ENCODE assay signal across 10 cellular contexts in genomic region chr2:237864940-237865622, GRCh38. TPM values are rescaled to one million over a fixed set of nuclear protein-coding genes. Genes with fewer than 3 reads are reported as not detected.
DNase-seq lines count a peak whose midpoint lies in the region; ATAC-seq and TF ChIP-seq lines count a peak whose summit lies in the region.
"Had no signal": no experiment of that assay in that cellular context is flagged by ENCODE, and none has a peak within 500 bp of the region (broad histone marks: within the 10 kb centered on the region; RNA-seq: fewer than 3 reads in every experiment).

No MANE protein-coding gene starts in this region.

- no peak overlapping the region for H3K4me3 Mint-ChIP-seq in activated T-helper 2 cell treated with anti-CD3 and anti-CD28 coated beads, Interferon-gamma antibody, Interleukin-2, Interleukin-4, amounts not matched to agents 10 μg/mL and 5 μg/mL and 100 μg/mL, durations not matched to agents 14 hours and 24 hours and 36 hours (ENCODE audit: low read depth)

- peak overlapping the region; percentile 84 for H2AK5ac ChIP-seq in trophoblast cell (ENCODE audit: low read length)

- H3K27me3 ChIP-seq in RWPE2 (ENCODE audit: insufficient read depth, poor library complexity, severe bottlenecking) (no peaks in the 10 kb centered on the region), trophoblast cell (ENCODE audit: insufficient read depth, low read length) (no peaks in the 10 kb centered on the region)

- H2BK120ac ChIP-seq in trophoblast cell (ENCODE audit: insufficient read depth, low read length, poor library complexity) = peak overlapping the region; percentile 95

- H2BK12ac ChIP-seq in trophoblast cell (ENCODE audit: low read length) = peak overlapping the region; percentile 98

- H3K79me2 ChIP-seq in trophoblast cell (ENCODE audit: control insufficient read depth, insufficient read depth, low read length, poor library complexity) = peaks cover 4% of the 10 kb centered on the region

- no peaks in the 10 kb centered on the region for H3K36me3 ChIP-seq in RWPE2 (ENCODE audit: low read depth)
- H3K36me3 ChIP-seq in trophoblast cell (ENCODE audit: control insufficient read depth in 1 of 2, insufficient read depth in 2 of 2, low read length in 2 of 2) = no peaks in the 10 kb centered on the region
- H3K36me3 ChIP-seq: cardiac muscle cell had no signal

- ATAC-seq in RWPE2 (ENCODE audit: low read depth) = peak; percentile 94
- ATAC-seq in HG03175 (IDR thresholded peaks at IDR 0.05; ENCODE audit: unreplicated experiment) = no peak
- ATAC-seq in GM21717 (IDR thresholded peaks at IDR 0.05; ENCODE audit: unreplicated experiment) = no peak

- H3K4me3 ChIP-seq in RWPE2 (ENCODE audit: severe bottlenecking) (no peak overlapping the region), fibroblast of villous mesenchyme (ENCODE audit: low read depth, low read length) (no peak overlapping the region), trophoblast cell (ENCODE audit: low read depth, low read length) (no peak overlapping the region)
- H3K4me3 ChIP-seq: cardiac muscle cell had no signal

- H3K18ac ChIP-seq in trophoblast cell (ENCODE audit: low read length) = peak overlapping the region; percentile 95

- no CpG with 5 or more reads among the region's 9 CpGs for WGBS in trophoblast cell (ENCODE audit: extremely low coverage, insufficient coverage, insufficient read length)

- H3K79me1 ChIP-seq in trophoblast cell (ENCODE audit: low read length) = peaks cover 40% of the 10 kb centered on the region

- H3K27me3 Mint-ChIP-seq in activated T-helper 2 cell treated with anti-CD3 and anti-CD28 coated beads, Interferon-gamma antibody, Interleukin-2, Interleukin-4, amounts not matched to agents 10 μg/mL and 5 μg/mL and 100 μg/mL, durations not matched to agents 14 hours and 24 hours and 36 hours (ENCODE audit: low read depth) = peaks cover 26% of the 10 kb centered on the region

- H3K14ac ChIP-seq in trophoblast cell (ENCODE audit: low read length) = peak overlapping the region; percentile 93

- H3K9me3 ChIP-seq in RWPE2 (ENCODE audit: severe bottlenecking) (no peaks in the 10 kb centered on the region), trophoblast cell (ENCODE audit: insufficient read depth, low read depth, low read length) (no peaks in the 10 kb centered on the region)

- intact Hi-C loops in activated T-helper 2 cell treated with anti-CD3 and anti-CD28 coated beads, Interferon-gamma antibody, Interleukin-2, Interleukin-4, amounts not matched to agents 10 μg/mL and 5 μg/mL and 100 μg/mL, durations not matched to agents 14 hours and 24 hours and 36 hours (cut with micrococcal nuclease) = no loop called here

- H3K4me1 ChIP-seq in RWPE2 (ENCODE audit: insufficient read depth, poor library complexity, severe bottlenecking) (peaks cover 24% of the 10 kb centered on the region), trophoblast cell (ENCODE audit: control insufficient read depth in 1 of 2, insufficient read depth in 2 of 2, low read length in 2 of 2) (peaks cover 34 to 50% of the 10 kb centered on the region in 2 experiments)

- DNase-seq in EH (ENCODE audit: low read depth) = peak; percentile 65
- no peak for DNase-seq in RWPE2 (ENCODE audit: low spot score)
- peak; percentile 67 for DNase-seq in fibroblast of villous mesenchyme (ENCODE audit: low read depth)
- DNase-seq in trophoblast cell = peak in 1 of 2 donors; percentile 21
- DNase-seq in activated T-helper 2 cell treated with anti-CD3 and anti-CD28 coated beads, Interferon-gamma antibody, Interleukin-2, Interleukin-4, amounts not matched to agents 10 μg/mL and 5 μg/mL and 100 μg/mL, durations not matched to agents 14 hours and 24 hours and 36 hours (ENCODE audit: low spot score) = no peak
- DNase-seq in NOMO-1 (lab: John Stamatoyannopoulos, UW; ENCODE audit: unreplicated experiment in 2 of 2) = no peak
- DNase-seq: DMS 273 treated with DMSO at 0.1 percent for 48 hours had no signal

- H3K23ac ChIP-seq in trophoblast cell (ENCODE audit: low read length) = no peak overlapping the region

- peak overlapping the region; percentile 98 for H4K91ac ChIP-seq in trophoblast cell (ENCODE audit: low read depth, low read length)

- H3K9me3 Mint-ChIP-seq in activated T-helper 2 cell treated with anti-CD3 and anti-CD28 coated beads, Interferon-gamma antibody, Interleukin-2, Interleukin-4, amounts not matched to agents 10 μg/mL and 5 μg/mL and 100 μg/mL, durations not matched to agents 14 hours and 24 hours and 36 hours = no peaks in the 10 kb centered on the region

- no peaks in the 10 kb centered on the region for H3K36me3 Mint-ChIP-seq in activated T-helper 2 cell treated with anti-CD3 and anti-CD28 coated beads, Interferon-gamma antibody, Interleukin-2, Interleukin-4, amounts not matched to agents 10 μg/mL and 5 μg/mL and 100 μg/mL, durations not matched to agents 14 hours and 24 hours and 36 hours (ENCODE audit: low read depth)

- H3K9ac ChIP-seq in trophoblast cell (ENCODE audit: low read length) = no peak overlapping the region

- H2BK5ac ChIP-seq in trophoblast cell (ENCODE audit: low read depth, low read length, poor library complexity) = peak overlapping the region; percentile 99

- peak overlapping the region; percentile 48 for H2AFZ ChIP-seq in trophoblast cell (ENCODE audit: insufficient read depth, low read length, poor library complexity)

- H4K12ac ChIP-seq in trophoblast cell (ENCODE audit: low read depth, low read length) = no peak overlapping the region

- peak overlapping the region; percentile 14 for H3K4me2 ChIP-seq in trophoblast cell (ENCODE audit: low read length)

- H3K27ac ChIP-seq in RWPE2 (ENCODE audit: poor library complexity, severe bottlenecking) = peak overlapping the region; percentile 90
- H3K27ac ChIP-seq in trophoblast cell (ENCODE audit: low read depth, low read length) = peak overlapping the region; percentile 96
- H3K27ac ChIP-seq: cardiac muscle cell had no signal

- peak overlapping the region; percentile 84 for H4K8ac ChIP-seq in trophoblast cell (ENCODE audit: low read depth, low read length)

- no peak overlapping the region for H3K27ac Mint-ChIP-seq in activated T-helper 2 cell treated with anti-CD3 and anti-CD28 coated beads, Interferon-gamma antibody, Interleukin-2, Interleukin-4, amounts not matched to agents 10 μg/mL and 5 μg/mL and 100 μg/mL, durations not matched to agents 14 hours and 24 hours and 36 hours

- peaks cover 10% of the 10 kb centered on the region for H3K4me1 Mint-ChIP-seq in activated T-helper 2 cell treated with anti-CD3 and anti-CD28 coated beads, Interferon-gamma antibody, Interleukin-2, Interleukin-4, amounts not matched to agents 10 μg/mL and 5 μg/mL and 100 μg/mL, durations not matched to agents 14 hours and 24 hours and 36 hours (ENCODE audit: low read depth)

- peak overlapping the region; percentile 21 for H3K4ac ChIP-seq in trophoblast cell (ENCODE audit: low read depth, low read length)

- no peak for TF ChIP-seq CTCF in RWPE2 (IDR thresholded peaks at IDR 0.05; ENCODE audit: poor library complexity, severe bottlenecking)
- no peak for TF ChIP-seq CTCF in fibroblast of villous mesenchyme (IDR thresholded peaks at IDR 0.05; ENCODE audit: insufficient read depth, low read depth, low read length)

RNA-seq across cellular contexts. Expression of gene RAMP1, which starts 5.7 kb away (rescaled TPM):
- total RNA-seq in fibroblast of villous mesenchyme = 28.0 and 35.0 TPM in 2 replicates
- polyA plus RNA-seq in trophoblast cell (2013) = 17.4 and 19.0 TPM in 2 replicates
- 13.1 and 14.0 TPM in 2 replicates for total RNA-seq in activated T-helper 2 cell treated with anti-CD3 and anti-CD28 coated beads, Interferon-gamma antibody, Interleukin-2, Interleukin-4, amounts not matched to agents 10 μg/mL and 5 μg/mL and 100 μg/mL, durations not matched to agents 14 hours and 24 hours and 36 hours

Comparison
In these comparisons a context has a peak if more than half of its experiments do, and no peak if none do; other contexts are left out.
1. DNase-seq: peak in EH (single experiment) and fibroblast of villous mesenchyme (single experiment); none in RWPE2 (single experiment), activated T-helper 2 cell treated with anti-CD3 and anti-CD28 coated beads, Interferon-gamma antibody, Interleukin-2, Interleukin-4, amounts not matched to agents 10 μg/mL and 5 μg/mL and 100 μg/mL, durations not matched to agents 14 hours and 24 hours and 36 hours (single experiment) and NOMO-1 (0 of 2).